Comparison of ENCODE assay signal across 4 cellular contexts in genomic region chr1:108239433-108239832, GRCh38. TPM values are rescaled to one million over a fixed set of nuclear protein-coding genes. Genes with fewer than 3 reads are reported as not detected.
"Had no signal": no experiment of that assay in that cellular context is flagged by ENCODE, and none has a peak within 500 bp of the region (broad histone marks: within the 10 kb centered on the region; RNA-seq: fewer than 3 reads in every experiment).

No MANE protein-coding gene starts in this region.

RNA-seq across cellular contexts. Expression of gene NBPF4, which starts 4.4 kb away (rescaled TPM):
- total RNA-seq: LHCN-M2, M059J, MCF 10A, NCI-H460 had no signal
